Comparison of ENCODE assay signal across 8 cellular contexts in the genomic region with DNA sequence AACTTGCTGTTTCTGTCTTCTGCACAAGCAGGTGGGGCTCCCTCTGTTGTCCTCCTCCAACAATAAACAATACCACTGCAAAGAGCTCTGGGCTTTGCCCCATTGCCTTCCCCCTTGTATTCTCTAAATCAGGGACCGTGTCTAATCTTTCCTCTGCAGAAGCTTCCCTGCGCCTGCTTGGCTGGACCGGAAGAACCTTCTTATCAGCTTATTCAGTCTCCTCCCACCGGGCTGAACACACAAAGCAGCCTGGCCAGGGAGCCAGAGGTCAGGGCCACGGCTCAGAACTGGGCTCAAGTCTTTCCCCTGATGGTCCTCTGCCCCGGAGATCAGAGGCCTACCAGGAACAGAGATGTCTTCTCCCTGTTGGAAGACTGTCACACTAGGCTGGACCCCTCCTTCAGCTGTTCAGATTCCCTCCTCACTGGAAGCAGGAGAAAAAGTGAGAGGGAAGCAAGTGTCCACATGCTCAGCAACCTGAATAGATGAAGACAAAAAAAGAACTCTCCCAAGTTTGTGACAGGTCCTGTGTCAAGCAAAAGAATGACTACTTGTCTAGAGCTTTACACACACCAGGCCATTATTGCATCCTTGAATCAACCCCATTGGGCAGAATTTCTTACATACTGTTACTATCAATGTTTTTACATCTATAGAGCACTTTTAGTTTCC.
DNase-seq lines count a peak whose midpoint lies in the region; ATAC-seq and TF ChIP-seq lines count a peak whose summit lies in the region.

No MANE protein-coding gene starts in this region.

- H3K27ac Mint-ChIP-seq in activated B cell treated with CpG ODN at 0.5 μM for 24 hours = peak overlapping the region; percentile 82
- peak overlapping the region; percentile 14 to 28 for H3K27ac Mint-ChIP-seq in stimulated activated naive CD8-positive, alpha-beta T cell treated with anti-CD3 and anti-CD28 coated beads, Interleukin-15, amount 100 ng/mL, for 72 hours

- peaks cover 77% of the 10 kb centered on the region for H3K4me1 Mint-ChIP-seq in activated B cell treated with CpG ODN at 0.5 μM for 24 hours
- H3K4me1 Mint-ChIP-seq in stimulated activated naive CD8-positive, alpha-beta T cell treated with anti-CD3 and anti-CD28 coated beads, Interleukin-15, amount 100 ng/mL, for 72 hours = peaks cover 67% of the 10 kb centered on the region

- ATAC-seq in HG03432 (IDR thresholded peaks at IDR 0.05; ENCODE audit: unreplicated experiment) = peak; percentile 63
- ATAC-seq in activated B cell treated with CpG ODN at 0.5 μM for 24 hours (ENCODE audit: low read depth) = peak; percentile 28
- no peak for ATAC-seq in stimulated activated naive CD8-positive, alpha-beta T cell treated with anti-CD3 and anti-CD28 coated beads, Interleukin-15, amount 100 ng/mL, for 72 hours

- intact Hi-C loops in activated B cell treated with CpG ODN at 0.5 μM for 24 hours (cut with micrococcal nuclease) = loop anchor here (1.0 to 2.0 kb wide), 4 partner anchors 8 to 63 kb away; a partner anchor contains a TSS

- TF ChIP-seq CTCF in activated B cell treated with CpG ODN at 0.5 μM for 24 hours (IDR thresholded peaks at IDR 0.05) = no peak

- peaks cover 57% of the 10 kb centered on the region for H3K36me3 Mint-ChIP-seq in activated B cell treated with CpG ODN at 0.5 μM for 24 hours (ENCODE audit: low read depth)

- DNase-seq in NCI-H1105 treated with DMSO at 0.1 percent for 48 hours (lab: John Stamatoyannopoulos, UW) (peak; percentile 44), NCI-H1105 (lab: John Stamatoyannopoulos, UW) (no peak), activated B cell treated with CpG ODN at 0.5 μM for 24 hours (no peak), inferior parietal cortex (ENCODE audit: extremely low spot score) (peak; percentile 57), GOT3 (lab: John Stamatoyannopoulos, UW) (no peak), SW 1271 (lab: John Stamatoyannopoulos, UW) (no peak)
- no peak for DNase-seq in stimulated activated naive CD8-positive, alpha-beta T cell treated with anti-CD3 and anti-CD28 coated beads, Interleukin-15, amount 100 ng/mL, for 72 hours

- H3K9me3 Mint-ChIP-seq in activated B cell treated with CpG ODN at 0.5 μM for 24 hours = no peaks in the 10 kb centered on the region
- no peaks in the 10 kb centered on the region for H3K9me3 Mint-ChIP-seq in stimulated activated naive CD8-positive, alpha-beta T cell treated with anti-CD3 and anti-CD28 coated beads, Interleukin-15, amount 100 ng/mL, for 72 hours

- POLR2A ChIA-PET in activated B cell treated with CpG ODN at 0.5 μM for 24 hours (lab: Charles Lee) = interaction anchor here (0.7 to 3.2 kb wide), 10 partner anchors 10 to 149 kb away, joined by 3 to 29 read pairs (median 4); a partner anchor contains a TSS

- H3K27me3 Mint-ChIP-seq in activated B cell treated with CpG ODN at 0.5 μM for 24 hours = no peaks in the 10 kb centered on the region
- no peaks in the 10 kb centered on the region for H3K27me3 Mint-ChIP-seq in stimulated activated naive CD8-positive, alpha-beta T cell treated with anti-CD3 and anti-CD28 coated beads, Interleukin-15, amount 100 ng/mL, for 72 hours

- CTCF ChIA-PET in activated B cell treated with CpG ODN at 0.5 μM for 24 hours (lab: Charles Lee) = interaction anchor here (1.4 to 1.9 kb wide), 2 partner anchors 11 to 15 kb away, joined by 3 to 6 read pairs; no protein-coding TSS in a partner anchor

- peak overlapping the region; percentile 36 for H3K4me3 Mint-ChIP-seq in activated B cell treated with CpG ODN at 0.5 μM for 24 hours
- H3K4me3 Mint-ChIP-seq in stimulated activated naive CD8-positive, alpha-beta T cell treated with anti-CD3 and anti-CD28 coated beads, Interleukin-15, amount 100 ng/mL, for 72 hours = peak overlapping the region; percentile 34 to 35

Comparison
In these comparisons a context has a peak if more than half of its experiments do, and no peak if none do; other contexts are left out.
1. DNase-seq: peak in NCI-H1105 treated with DMSO at 0.1 percent for 48 hours (single experiment) and inferior parietal cortex (single experiment); none in NCI-H1105 (single experiment), activated B cell treated with CpG ODN at 0.5 μM for 24 hours (single experiment), stimulated activated naive CD8-positive, alpha-beta T cell treated with anti-CD3 and anti-CD28 coated beads, Interleukin-15, amount 100 ng/mL, for 72 hours (0 of 2), GOT3 (single experiment) and SW 1271 (0 of 2).